ENCODE assay signal across 9 cellular contexts in the genomic region with DNA sequence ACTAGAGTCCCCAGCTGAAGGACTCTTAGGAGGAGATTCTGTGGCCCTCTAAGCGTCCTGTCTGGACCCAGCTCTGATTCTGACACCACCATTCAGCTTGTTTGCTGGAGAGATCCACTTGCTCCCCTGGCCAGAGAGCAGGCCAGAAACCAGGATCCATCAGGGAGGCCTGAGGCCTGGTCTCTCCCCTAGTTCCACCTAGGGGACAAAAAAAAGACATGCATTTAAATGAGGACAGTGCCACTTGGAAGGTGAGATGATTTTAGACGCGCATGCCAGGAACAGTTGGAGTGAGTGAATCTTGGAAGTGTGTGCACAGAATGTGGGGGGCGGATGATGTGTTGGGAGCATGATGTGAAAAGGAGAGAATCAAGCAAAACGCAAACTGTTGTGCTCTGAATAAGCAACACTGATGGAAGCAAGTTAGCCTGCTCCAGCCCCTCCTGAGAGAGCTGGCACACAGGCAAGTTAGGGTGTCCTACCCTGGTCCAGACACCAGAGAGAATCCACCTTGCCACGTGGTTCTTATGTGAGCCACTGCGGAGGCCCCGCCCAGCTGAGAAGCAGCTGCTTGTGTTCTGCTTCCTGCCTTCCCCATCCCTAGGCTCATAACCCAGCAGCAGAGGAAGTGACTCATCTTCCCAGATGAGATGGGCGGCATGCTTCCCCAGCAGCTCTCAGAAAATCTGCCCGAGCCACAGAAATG. TPM values are rescaled to one million over a fixed set of nuclear protein-coding genes. Genes with fewer than 3 reads are reported as not detected.
DNase-seq lines count a peak whose midpoint lies in the region; ATAC-seq, FAIRE-seq and TF ChIP-seq lines count a peak whose summit lies in the region.
"Had no signal": no experiment of that assay in that cellular context is flagged by ENCODE, and none has a peak within 500 bp of the region (broad histone marks: within the 10 kb centered on the region; RNA-seq: fewer than 3 reads in every experiment).

No MANE protein-coding gene starts in this region.

- intact Hi-C loops in left colon (cut with DNase I, micrococcal nuclease), result loop anchor here (5.0 to 10.0 kb wide), 3 partner anchors 62 to 104 kb away; a partner anchor contains a TSS

- peak overlapping the region; percentile 19 for H3K27ac ChIP-seq in caudate nucleus (ENCODE audit: low read depth, low read length)

- DNase-seq in DMS153 treated with DMSO at 0.1 percent for 48 hours (lab: John Stamatoyannopoulos, UW; ENCODE audit: unreplicated experiment) (peak; percentile 86), H54 (ENCODE audit: insufficient read length, low spot score) (peak; percentile 98), NCI-H2171 (lab: John Stamatoyannopoulos, UW) (peak; percentile 16), caudate nucleus (lab: John Stamatoyannopoulos, UW) (peak in 53 of 61 donors; percentile 7 to 92 (median 56)), left colon (peak; percentile 76 to 80)
- DNase-seq in activated CD4-positive, alpha-beta T cell treated with anti-CD3 and anti-CD28 coated beads for 1 hour, result peak; percentile 61
- peak; percentile 56 to 74 for DNase-seq in stimulated activated CD4-positive, alpha-beta T cell treated with anti-CD3 and anti-CD28 coated beads, Interleukin-4, amount 100 ng/mL, for 48 hours (ENCODE audit: low read depth in 2 of 2)

- ATAC-seq in left colon (peak; percentile 70), GM19467 (IDR thresholded peaks at IDR 0.05; ENCODE audit: unreplicated experiment) (no peak)

- peak; percentile 77 for FAIRE-seq in H54 (lab: Jason Lieb, UNC)
- FAIRE-seq: TTC549 had no signal

- TF ChIP-seq POLR2A in H54 (IDR thresholded peaks at IDR 0.05; ENCODE audit: low read depth, low read length), result peak; percentile 18; the same call in 1 of the 2 replicates

RNA-seq across cellular contexts. Expression of a gene that starts 8.0 kb away (rescaled TPM):
- 10 to 100 TPM; 65.9 to 71.5 TPM for total RNA-seq in left colon

RNA-seq across cellular contexts. Expression of a gene that starts 46.2 kb away (rescaled TPM):
- total RNA-seq in left colon, result not detected

Comparison
In these comparisons a context has a peak if more than half of its experiments do, and no peak if none do; other contexts are left out.
1. DNase-seq: peak in every context shown above with its lines; median percentile 98 in H54; 86 in DMS153 treated with DMSO at 0.1 percent for 48 hours; 78 in left colon; 65 in stimulated activated CD4-positive, alpha-beta T cell treated with anti-CD3 and anti-CD28 coated beads, Interleukin-4, amount 100 ng/mL, for 48 hours; 61 in activated CD4-positive, alpha-beta T cell treated with anti-CD3 and anti-CD28 coated beads for 1 hour; 56 in caudate nucleus; 16 in NCI-H2171.